In genomic region chr7:5421626-5422323, GRCh38 we compare ENCODE assay signal across 8 cellular contexts. TPM values are rescaled to one million over a fixed set of nuclear protein-coding genes. Genes with fewer than 3 reads are reported as not detected.
DNase-seq lines count a peak whose midpoint lies in the region; FAIRE-seq and TF ChIP-seq lines count a peak whose summit lies in the region.

No MANE protein-coding gene starts in this region.

- peak overlapping the region; percentile 83 for H3K4ac ChIP-seq in mesendoderm (ENCODE audit: low read depth, low read length)

- peaks cover 33% of the 10 kb centered on the region for H3K79me2 ChIP-seq in mesendoderm (ENCODE audit: control insufficient read depth, insufficient read depth, low read length)

- H3K79me1 ChIP-seq in mesendoderm (ENCODE audit: low read length), result peaks cover 4% of the 10 kb centered on the region

- no peak for TF ChIP-seq CTCF in tibial artery (IDR thresholded peaks at IDR 0.05)

- DNase-seq in AG08396 (ENCODE audit: low spot score), result peak; percentile 60
- DNase-seq in GM19239 (ENCODE audit: insufficient read length, low spot score), result no peak
- DNase-seq in SK-N-MC (ENCODE audit: low read depth, low spot score), result no peak
- peak; percentile 68 for DNase-seq in mesendoderm
- peak; percentile 87 to 90 for DNase-seq in tibial artery
- DNase-seq in NCI-H446 (lab: John Stamatoyannopoulos, UW), result no peak
- no peak for DNase-seq in iPS-NIHi7 (ENCODE audit: extremely low spot score)

- H2BK15ac ChIP-seq in mesendoderm (replicated peaks; ENCODE audit: low read depth), result no peak overlapping the region

- FAIRE-seq in GM19239 (lab: Jason Lieb, UNC), result peak; percentile 51

- H3K56ac ChIP-seq in mesendoderm (ENCODE audit: low read length), result peak overlapping the region; percentile 91

- H4K8ac ChIP-seq in mesendoderm (ENCODE audit: low read depth, low read length), result no peak overlapping the region

- H3K27me3 ChIP-seq in endocrine pancreas (ENCODE audit: control insufficient read depth, insufficient read depth, low read length) (no peaks in the 10 kb centered on the region), mesendoderm (ENCODE audit: insufficient read depth, low read length, poor library complexity) (no peaks in the 10 kb centered on the region), tibial artery (no peaks in the 10 kb centered on the region)

- H2AK5ac ChIP-seq in mesendoderm (ENCODE audit: low read length), result no peak overlapping the region

- intact Hi-C loops in tibial artery (cut with DNase I; ENCODE audit: low total_unique reads), result no loop called here

- no peak overlapping the region for H2BK5ac ChIP-seq in mesendoderm (ENCODE audit: low read length)

- peak overlapping the region; percentile 99 for H3K9ac ChIP-seq in SK-N-MC (ENCODE audit: insufficient read length)
- H3K9ac ChIP-seq in endocrine pancreas (ENCODE audit: control insufficient read depth, insufficient read depth, low read length), result peak overlapping the region; percentile 78
- H3K9ac ChIP-seq in mesendoderm (ENCODE audit: low read length), result peak overlapping the region; percentile 90

- WGBS in mesendoderm (ENCODE audit: extremely low coverage, insufficient coverage, low lambda C conversion rate), result no CpG with 5 or more reads among the region's 46 CpGs

- peak overlapping the region; percentile 47 for H3K4me2 ChIP-seq in mesendoderm (ENCODE audit: low read length)

- H3K36me3 ChIP-seq in SK-N-MC (ENCODE audit: insufficient read depth, low read length) (no peaks in the 10 kb centered on the region), endocrine pancreas (ENCODE audit: control insufficient read depth, insufficient read depth, low read length) (peaks cover under 1% of the 10 kb centered on the region), mesendoderm (ENCODE audit: control insufficient read depth, insufficient read depth, low read length) (no peaks in the 10 kb centered on the region), tibial artery (peaks cover 0 to 4% (median 4%) of the 10 kb centered on the region in 3 donors)

- no peak overlapping the region for H4K5ac ChIP-seq in mesendoderm (ENCODE audit: low read length)

- H3K18ac ChIP-seq in mesendoderm (ENCODE audit: low read length), result peak overlapping the region; percentile 100

- H3K23ac ChIP-seq in mesendoderm (ENCODE audit: low read length), result no peak overlapping the region

- no peaks in the 10 kb centered on the region for H3K4me1 ChIP-seq in endocrine pancreas (ENCODE audit: control insufficient read depth, insufficient read depth, low read length)
- H3K4me1 ChIP-seq in mesendoderm (ENCODE audit: control insufficient read depth, low read depth, low read length), result peaks cover 14% of the 10 kb centered on the region
- peaks cover 0 to 22% (median 18%) of the 10 kb centered on the region in 4 donors for H3K4me1 ChIP-seq in tibial artery

- H3K4me3 ChIP-seq in SK-N-MC (peak overlapping the region; percentile 99), endocrine pancreas (ENCODE audit: control insufficient read depth, insufficient read depth, low read length) (peak overlapping the region; percentile 75), mesendoderm (ENCODE audit: low read length) (peak overlapping the region; percentile 85), tibial artery (peak overlapping the region; percentile 90 to 98)

- H2BK120ac ChIP-seq in mesendoderm (ENCODE audit: low read depth, low read length), result peak overlapping the region; percentile 98

- H3K27ac ChIP-seq in SK-N-MC, result peak overlapping the region; percentile 99
- peak overlapping the region; percentile 99 for H3K27ac ChIP-seq in mesendoderm (ENCODE audit: low read depth, low read length)
- peak overlapping the region; percentile 99 for H3K27ac ChIP-seq in tibial artery

- no peaks in the 10 kb centered on the region for H3K9me3 ChIP-seq in SK-N-MC (ENCODE audit: low read depth, low read length)
- H3K9me3 ChIP-seq in endocrine pancreas (ENCODE audit: control insufficient read depth, low read length), result no peaks in the 10 kb centered on the region
- H3K9me3 ChIP-seq in tibial artery, result no peaks in the 10 kb centered on the region

RNA-seq across cellular contexts. Expression of gene TNRC18, which starts 1.9 kb away (rescaled TPM):
- 23.2 TPM for polyA plus RNA-seq in mesendoderm (2013, experiment 1 of 2)
- polyA plus RNA-seq in mesendoderm (2013, experiment 2 of 2), result 22.9 TPM

Comparison
In these comparisons a context has a peak if more than half of its experiments do, and no peak if none do; other contexts are left out.
1. DNase-seq: peak in AG08396 (single experiment), mesendoderm (single experiment) and tibial artery (2 of 2); none in GM19239 (single experiment), SK-N-MC (single experiment), NCI-H446 (0 of 2) and iPS-NIHi7 (single experiment).
2. Peak in every context shown above with its lines, with median percentiles within 50 percentile points of each other: H3K27ac ChIP-seq, H3K4me3 ChIP-seq and H3K9ac ChIP-seq.